8 cellular contexts compared by ENCODE assay signal in the genomic region with DNA sequence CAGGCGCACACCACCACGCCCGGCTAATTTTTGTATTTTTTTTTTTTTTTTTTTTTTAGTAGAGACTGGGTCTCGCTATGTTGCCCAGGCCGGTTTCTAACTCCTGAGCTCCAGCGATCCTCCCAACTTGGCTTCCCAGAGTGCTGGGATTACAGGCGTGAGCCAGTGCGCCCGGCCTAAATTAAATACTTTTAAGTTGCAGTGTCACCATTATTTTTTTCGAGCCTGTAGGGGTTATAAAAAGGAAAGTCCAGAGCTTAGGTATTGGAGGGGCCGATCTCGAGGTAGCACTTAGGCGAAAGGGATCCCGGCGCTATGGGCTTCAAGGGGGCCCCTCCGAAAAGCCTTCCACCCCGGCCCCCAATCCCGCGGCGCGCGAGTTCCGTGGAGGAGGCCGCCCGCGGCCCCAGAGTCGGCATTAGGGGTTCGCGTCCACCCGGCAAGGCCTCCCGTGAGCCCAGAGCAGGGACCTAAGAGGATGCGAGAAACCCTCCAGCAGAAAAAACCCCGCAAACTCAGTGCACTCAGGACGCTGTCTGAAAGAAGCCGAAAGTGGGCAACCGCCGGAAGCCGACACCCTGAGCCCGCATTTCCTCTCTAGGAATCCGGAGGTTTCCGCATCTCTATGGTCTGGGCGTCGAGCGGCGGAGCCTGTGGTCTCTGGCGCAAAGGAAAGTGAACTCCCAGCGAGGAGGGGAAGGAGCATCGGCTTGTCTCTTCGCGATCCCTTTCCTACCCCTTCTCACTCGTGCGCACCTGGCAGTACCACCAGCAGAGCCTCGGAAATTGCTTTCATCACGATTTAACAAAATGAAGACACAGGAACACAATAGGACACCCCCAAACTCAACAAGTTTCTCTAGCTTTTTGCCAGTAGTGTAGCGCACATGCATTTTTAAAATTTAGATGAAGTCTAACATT. TPM values are rescaled to one million over a fixed set of nuclear protein-coding genes. Genes with fewer than 3 reads are reported as not detected.
A peak's percentile ranks its signal among the peaks of the same experiment; 100 is the strongest.
DNase-seq lines count a peak whose midpoint lies in the region; ATAC-seq and TF ChIP-seq lines count a peak whose summit lies in the region.

No MANE protein-coding gene starts in this region.

- H3K36me3 ChIP-seq in adipocyte (ENCODE audit: control insufficient read depth, insufficient read depth, low read length, severe bottlenecking) (no peaks in the 10 kb centered on the region), heart right ventricle (no peaks in the 10 kb centered on the region), transverse colon (no peaks in the 10 kb centered on the region)

- in situ Hi-C loops in transverse colon (cut with MboI; ENCODE audit: low pct_ligation_motif_present in 1 of 4, low pct_unique_long_range_greater_than_20kb in 1 of 4, low sequenced_read_pairs in 3 of 4), result loop anchor here in 1 of 4 donors (25.0 kb wide), 1 partner anchor 161 kb away; no protein-coding TSS in a partner anchor

- H3K27ac ChIP-seq in heart right ventricle, result peak overlapping the region; percentile 75 to 98 (median 90)
- peak overlapping the region; percentile 93 to 98 (median 95) for H3K27ac ChIP-seq in transverse colon

- TF ChIP-seq POLR2A in transverse colon (IDR thresholded peaks at IDR 0.05), result peak; percentile 71

- H3K27me3 ChIP-seq in adipocyte (replicated peaks; ENCODE audit: control insufficient read depth, insufficient read depth, low read length), result no peaks in the 10 kb centered on the region
- H3K27me3 ChIP-seq in heart right ventricle, result no peaks in the 10 kb centered on the region
- peaks cover 1% of the 10 kb centered on the region for H3K27me3 ChIP-seq in transverse colon

- peak overlapping the region; percentile 98 for H3K9ac ChIP-seq in adipocyte (ENCODE audit: low read length)

- peak; percentile 56 for ATAC-seq in HG02610 (IDR thresholded peaks at IDR 0.05; ENCODE audit: unreplicated experiment)
- ATAC-seq in heart right ventricle, result peak; percentile 90 to 98 (median 92)

- TF ChIP-seq EP300 in transverse colon (IDR thresholded peaks at IDR 0.05; ENCODE audit: low read depth), result no peak

- DNase-seq in GM04504 (ENCODE audit: low read depth) (peak; percentile 77), NCI-H1105 (lab: John Stamatoyannopoulos, UW) (peak; percentile 83), SW 1271 (lab: John Stamatoyannopoulos, UW) (peak; percentile 47 to 78), adipocyte (ENCODE audit: low read depth) (peak; percentile 94), heart right ventricle (peak; percentile 75 to 89), pons (ENCODE audit: low spot score) (peak; percentile 78), transverse colon (peak; percentile 87)

- 7 to 9% methylated on average over 54 of the region's 55 CpGs for WGBS in heart right ventricle, 2 donors
- 8 to 17% methylated on average over 4 to 40 of the region's 55 CpGs for WGBS in transverse colon (ENCODE audit: low coverage in 1 of 2), 2 donors

- H3K4me1 ChIP-seq in adipocyte (ENCODE audit: control insufficient read depth, insufficient read depth, low read length), result peaks cover 9% of the 10 kb centered on the region
- H3K4me1 ChIP-seq in heart right ventricle, result peaks cover 0 to 17% (median 5%) of the 10 kb centered on the region in 9 donors
- H3K4me1 ChIP-seq in transverse colon, result peaks cover 0 to 17% (median 9%) of the 10 kb centered on the region in 4 donors

- intact Hi-C loops in heart right ventricle (cut with DNase I) (loop anchor here in 1 of 10 donors (5.0 kb wide), 1 partner anchor 146 kb away; no protein-coding TSS in a partner anchor), transverse colon (cut with DNase I; ENCODE audit: low total_unique reads) (no loop called here)

- TF ChIP-seq CTCF in heart right ventricle (IDR thresholded peaks at IDR 0.05) (no peak), transverse colon (IDR thresholded peaks at IDR 0.05) (no peak)

- peak overlapping the region; percentile 91 for H3K4me3 ChIP-seq in adipocyte (ENCODE audit: low read length)
- peak overlapping the region; percentile 58 to 82 (median 70) for H3K4me3 ChIP-seq in heart right ventricle
- peak overlapping the region; percentile 55 to 92 (median 76) for H3K4me3 ChIP-seq in transverse colon

- H3K9me3 ChIP-seq in adipocyte (ENCODE audit: control insufficient read depth, low read length), result no peaks in the 10 kb centered on the region
- no peaks in the 10 kb centered on the region for H3K9me3 ChIP-seq in heart right ventricle
- H3K9me3 ChIP-seq in transverse colon, result no peaks in the 10 kb centered on the region

RNA-seq across cellular contexts. Expression of a gene that starts 14.1 kb away (rescaled TPM):
- 1 to 10 TPM in 5 of 10 donors, under 1 TPM in 5; 0.36 to 3.0 (median 1.1) TPM for total RNA-seq in heart right ventricle
- polyA plus RNA-seq in heart right ventricle, result 1 to 10 TPM in 1 of 2 donors, under 1 TPM in 1; 0.61 to 1.8 TPM
- 10 to 100 TPM in 1 of 4 donors, 1 to 10 TPM in 2, not detected in 1; 2.6 to 10.6 (median 7.8) TPM for total RNA-seq in transverse colon

Comparison
In these comparisons a context has a peak if more than half of its experiments do, and no peak if none do; other contexts are left out.
1. Peak in every context shown above with its lines: DNase-seq, ATAC-seq, H3K4me3 ChIP-seq and H3K27ac ChIP-seq.